8 cellular contexts compared by ENCODE assay signal in genomic region chr6:112087136-112087908, GRCh38. TPM values are rescaled to one million over a fixed set of nuclear protein-coding genes. Genes with fewer than 3 reads are reported as not detected.
DNase-seq lines count a peak whose midpoint lies in the region; ATAC-seq and TF ChIP-seq lines count a peak whose summit lies in the region.

Gene FAM229B (plus strand): TSS chr6:112087591. CDS start chr6:112099284, 11,693 bp downstream.
Gene TUBE1 (minus strand): TSS chr6:112087482. CDS start chr6:112087434, 48 bp downstream.

- H3K4me1 ChIP-seq in CD8-positive, alpha-beta T cell (ENCODE audit: insufficient read depth, low read length), result peaks cover 9% of the 10 kb centered on the region

- no peak within 1 kb of the TSS for H3K4me3 Mint-ChIP-seq in CD8-positive, alpha-beta T cell
- H3K4me3 Mint-ChIP-seq in activated CD8-positive, alpha-beta T cell treated with anti-CD3 and anti-CD28 coated beads for 36 hours, result no peak within 1 kb of the TSS
- H3K4me3 Mint-ChIP-seq in effector memory CD8-positive, alpha-beta T cell, result no peak within 1 kb of the TSS

- no peaks in the 10 kb centered on the region for H3K9me3 Mint-ChIP-seq in CD8-positive, alpha-beta T cell
- H3K9me3 Mint-ChIP-seq in activated CD8-positive, alpha-beta T cell treated with anti-CD3 and anti-CD28 coated beads for 36 hours, result no peaks in the 10 kb centered on the region
- no peaks in the 10 kb centered on the region for H3K9me3 Mint-ChIP-seq in effector memory CD8-positive, alpha-beta T cell

- peaks cover 19% of the 10 kb centered on the region for H3K36me3 Mint-ChIP-seq in CD8-positive, alpha-beta T cell
- H3K36me3 Mint-ChIP-seq in activated CD8-positive, alpha-beta T cell treated with anti-CD3 and anti-CD28 coated beads for 36 hours (ENCODE audit: low read depth), result peaks cover 6% of the 10 kb centered on the region
- H3K36me3 Mint-ChIP-seq in effector memory CD8-positive, alpha-beta T cell (ENCODE audit: insufficient read depth), result peaks cover 17% of the 10 kb centered on the region

- peak; percentile 82 to 95 (median 85) for DNase-seq in CD8-positive, alpha-beta T cell
- DNase-seq in NCI-H82 treated with DMSO at 0.1 percent for 48 hours (lab: John Stamatoyannopoulos, UW; ENCODE audit: unreplicated experiment) (peak; percentile 95), lung microvascular endothelial cell (ENCODE audit: low read depth in 2 of 2) (peak; percentile 97 to 99)
- DNase-seq in activated CD8-positive, alpha-beta T cell treated with anti-CD3 and anti-CD28 coated beads for 36 hours, result peak; percentile 95
- peak; percentile 84 to 89 (median 84) for DNase-seq in effector memory CD8-positive, alpha-beta T cell
- peak; percentile 78 to 85 (median 84) for DNase-seq in stimulated activated CD4-positive, alpha-beta T cell treated with anti-CD3 and anti-CD28 coated beads, TNF-alpha, amount 100 ng/mL, for 48 hours (ENCODE audit: low read depth in 3 of 3)

- H3K4me3 ChIP-seq in CD8-positive, alpha-beta T cell (ENCODE audit: low read depth, low read length), result peak within 1 kb of the TSS; percentile 75

- H3K9me3 ChIP-seq in CD8-positive, alpha-beta T cell (ENCODE audit: low read length), result no peaks in the 10 kb centered on the region

- peak within 1 kb of the TSS; percentile 97 for H3K27ac ChIP-seq in CD8-positive, alpha-beta T cell (ENCODE audit: low read depth, low read length)

- POLR2A ChIA-PET in CD8-positive, alpha-beta T cell (lab: Charles Lee), result interaction anchor here (1.0 to 1.7 kb wide), 9 partner anchors 14 to 1272 kb away, joined by 3 to 7 read pairs (median 3); partner anchors contain the start of genes CDK19, FYN, REV3L and TRAF3IP2
- POLR2A ChIA-PET in activated CD8-positive, alpha-beta T cell treated with anti-CD3 and anti-CD28 coated beads for 36 hours (lab: Charles Lee), result interaction anchor here (0.6 to 2.5 kb wide), 6 partner anchors 9 to 829 kb away, joined by 3 to 8 read pairs (median 5); no protein-coding TSS in a partner anchor

- H3K27ac Mint-ChIP-seq in CD8-positive, alpha-beta T cell, result no peak within 1 kb of the TSS
- H3K27ac Mint-ChIP-seq in activated CD8-positive, alpha-beta T cell treated with anti-CD3 and anti-CD28 coated beads for 36 hours, result no peak within 1 kb of the TSS
- H3K27ac Mint-ChIP-seq in effector memory CD8-positive, alpha-beta T cell, result no peak within 1 kb of the TSS

- peaks cover 12% of the 10 kb centered on the region for H3K4me1 Mint-ChIP-seq in CD8-positive, alpha-beta T cell (ENCODE audit: low read depth)
- H3K4me1 Mint-ChIP-seq in activated CD8-positive, alpha-beta T cell treated with anti-CD3 and anti-CD28 coated beads for 36 hours (ENCODE audit: low read depth), result peaks cover 12% of the 10 kb centered on the region
- H3K4me1 Mint-ChIP-seq in effector memory CD8-positive, alpha-beta T cell (ENCODE audit: low read depth in 2 of 2), result peaks cover 0 to 8% of the 10 kb centered on the region in 2 donors

- ATAC-seq in CD8-positive, alpha-beta T cell, result peak; percentile 97
- ATAC-seq in GM19452 (IDR thresholded peaks at IDR 0.05; ENCODE audit: unreplicated experiment) (peak; percentile 97), HG03575 (IDR thresholded peaks at IDR 0.05; ENCODE audit: extremely low read depth, insufficient number of reproducible peaks, low FRiP score, unreplicated experiment) (peak; percentile 96)
- ATAC-seq in activated CD8-positive, alpha-beta T cell treated with anti-CD3 and anti-CD28 coated beads for 36 hours, result peak; percentile 98
- ATAC-seq in effector memory CD8-positive, alpha-beta T cell (replicated peaks), result peak; percentile 93

- CTCF ChIA-PET in CD8-positive, alpha-beta T cell (lab: Charles Lee), result interaction anchor here (0.8 to 3.1 kb wide), 6 partner anchors 10 to 86 kb away, joined by 3 to 18 read pairs (median 4); no protein-coding TSS in a partner anchor
- CTCF ChIA-PET in activated CD8-positive, alpha-beta T cell treated with anti-CD3 and anti-CD28 coated beads for 36 hours (lab: Charles Lee), result interaction anchor here (0.8 to 4.7 kb wide), 19 partner anchors 8 to 828 kb away, joined by 3 to 161 read pairs (median 5); a partner anchor contains a TSS

- H3K27me3 Mint-ChIP-seq in CD8-positive, alpha-beta T cell (ENCODE audit: low read depth), result peaks cover 3% of the 10 kb centered on the region
- peaks cover 6% of the 10 kb centered on the region for H3K27me3 Mint-ChIP-seq in activated CD8-positive, alpha-beta T cell treated with anti-CD3 and anti-CD28 coated beads for 36 hours
- H3K27me3 Mint-ChIP-seq in effector memory CD8-positive, alpha-beta T cell, result peaks cover 17 to 36% of the 10 kb centered on the region in 2 donors

- no peaks in the 10 kb centered on the region for H3K27me3 ChIP-seq in CD8-positive, alpha-beta T cell (ENCODE audit: insufficient read depth, low read length)

- TF ChIP-seq CTCF in CD8-positive, alpha-beta T cell (IDR thresholded peaks at IDR 0.05), result no peak
- TF ChIP-seq CTCF in activated CD8-positive, alpha-beta T cell treated with anti-CD3 and anti-CD28 coated beads for 36 hours (IDR thresholded peaks at IDR 0.05), result no peak

- H3K36me3 ChIP-seq in CD8-positive, alpha-beta T cell (ENCODE audit: insufficient read depth, low read length), result no peaks in the 10 kb centered on the region

- intact Hi-C loops in CD8-positive, alpha-beta T cell (cut with DNase I, micrococcal nuclease), result loop anchor here (1.0 to 5.0 kb wide), 9 partner anchors 75 to 1770 kb away; partner anchors contain the start of genes CDK19 (in 1 of the 2), MARCKS (in 1 of the 2), REV3L (in 1 of the 2) and TRAF3IP2 (in 1 of the 2)
- intact Hi-C loops in activated CD8-positive, alpha-beta T cell treated with anti-CD3 and anti-CD28 coated beads for 36 hours (cut with micrococcal nuclease), result loop anchor here (2.0 kb wide), 1 partner anchor 67 kb away; no protein-coding TSS in a partner anchor

RNA-seq across cellular contexts. Expression of gene FAM229B, which starts in this region (rescaled TPM):
- total RNA-seq in CD8-positive, alpha-beta T cell, result 1 to 10 TPM; 3.1 to 3.3 TPM
- 10 to 100 TPM in 1 of 2 experiments, 1 to 10 TPM in 1; 7.6 to 10.2 TPM for total RNA-seq in activated CD8-positive, alpha-beta T cell treated with anti-CD3 and anti-CD28 coated beads for 36 hours
- 3.3 and 6.5 TPM in 2 replicates for total RNA-seq in lung microvascular endothelial cell

RNA-seq across cellular contexts. Expression of gene TUBE1, which starts in this region (rescaled TPM):
- 10 to 100 TPM; 25.6 to 30.5 TPM for total RNA-seq in CD8-positive, alpha-beta T cell
- total RNA-seq in activated CD8-positive, alpha-beta T cell treated with anti-CD3 and anti-CD28 coated beads for 36 hours, result 10 to 100 TPM; 38.7 to 39.1 TPM
- total RNA-seq in lung microvascular endothelial cell, result 6.5 and 11.5 TPM in 2 replicates

Comparison
In these comparisons a context has a peak if more than half of its experiments do, and no peak if none do; other contexts are left out.
1. Peak in every context shown above with its lines: DNase-seq, ATAC-seq, H3K4me3 ChIP-seq and H3K27ac ChIP-seq.